8 cellular contexts compared by ENCODE assay signal in genomic region chr5:96876292-96876850, GRCh38. TPM values are rescaled to one million over a fixed set of nuclear protein-coding genes. Genes with fewer than 3 reads are reported as not detected.
DNase-seq lines count a peak whose midpoint lies in the region; ATAC-seq and TF ChIP-seq lines count a peak whose summit lies in the region.

Gene ERAP2 (plus strand): TSS chr5:96876500. CDS start chr5:96879686, 3,186 bp downstream.

- peak within 1 kb of the TSS; percentile 95 for H3K27ac Mint-ChIP-seq in CD8-positive, alpha-beta T cell

- peaks cover 3% of the 10 kb centered on the region for H3K36me3 ChIP-seq in CD8-positive, alpha-beta T cell (ENCODE audit: insufficient read depth, low read length)
- H3K36me3 ChIP-seq in thyroid gland = no peaks in the 10 kb centered on the region

- no peak for TF ChIP-seq CTCF in CD8-positive, alpha-beta T cell (IDR thresholded peaks at IDR 0.05)
- no peak for TF ChIP-seq CTCF in thyroid gland (IDR thresholded peaks at IDR 0.05)

- H3K4me3 ChIP-seq in CD8-positive, alpha-beta T cell (ENCODE audit: low read depth, low read length) = peak within 1 kb of the TSS; percentile 74
- H3K4me3 ChIP-seq in thyroid gland (replicated peaks in 1 of 3) = peak within 1 kb of the TSS; percentile 14 to 87 (median 37)

- no peaks in the 10 kb centered on the region for H3K9me3 ChIP-seq in CD8-positive, alpha-beta T cell (ENCODE audit: low read length)
- no peaks in the 10 kb centered on the region for H3K9me3 ChIP-seq in thyroid gland

- no peaks in the 10 kb centered on the region for H3K27me3 ChIP-seq in CD8-positive, alpha-beta T cell (ENCODE audit: insufficient read depth, low read length)
- no peaks in the 10 kb centered on the region for H3K27me3 ChIP-seq in thyroid gland

- no peaks in the 10 kb centered on the region for H3K9me3 Mint-ChIP-seq in CD8-positive, alpha-beta T cell

- H3K4me1 Mint-ChIP-seq in CD8-positive, alpha-beta T cell (ENCODE audit: low read depth) = peaks cover 71% of the 10 kb centered on the region

- peak within 1 kb of the TSS; percentile 96 for H3K4me3 Mint-ChIP-seq in CD8-positive, alpha-beta T cell

- H3K36me3 Mint-ChIP-seq in CD8-positive, alpha-beta T cell = peaks cover 29% of the 10 kb centered on the region

- no peak for DNase-seq in CD8-positive, alpha-beta T cell
- DNase-seq in RPMI7951 (ENCODE audit: low read depth) (peak; percentile 50), cerebellar cortex (ENCODE audit: low spot score) (peak; percentile 11), lung microvascular endothelial cell (ENCODE audit: low read depth in 2 of 2) (peak; percentile 74), thyroid gland (peak in 1 of 2 donors; percentile 16)
- no peak for DNase-seq in activated CD4-positive, alpha-beta T cell treated with anti-CD3 and anti-CD28 coated beads, Interleukin-2, amount 50 U/mL, for 4 hours

- peak within 1 kb of the TSS; percentile 78 for H3K27ac ChIP-seq in CD8-positive, alpha-beta T cell (ENCODE audit: low read depth, low read length)
- H3K27ac ChIP-seq in thyroid gland = peak within 1 kb of the TSS; percentile 43 to 89 (median 60)

- no peaks in the 10 kb centered on the region for H3K27me3 Mint-ChIP-seq in CD8-positive, alpha-beta T cell (ENCODE audit: low read depth)

- peak; percentile 80 for ATAC-seq in CD8-positive, alpha-beta T cell
- peak; percentile 65 for ATAC-seq in GM19324 (IDR thresholded peaks at IDR 0.05; ENCODE audit: low FRiP score, unreplicated experiment)
- peak; percentile 63 for ATAC-seq in HG03378 (IDR thresholded peaks at IDR 0.05; ENCODE audit: unreplicated experiment)

- no peak for TF ChIP-seq POLR2A in thyroid gland (IDR thresholded peaks at IDR 0.05)

- intact Hi-C loops in CD8-positive, alpha-beta T cell (cut with DNase I, micrococcal nuclease) = loop anchor here (1.0 to 5.0 kb wide), 5 partner anchors 20 to 1896 kb away; partner anchors contain the start of genes ERAP1 (in 1 of the 2) and RGMB (in 1 of the 2)
- intact Hi-C loops in thyroid gland (cut with DNase I) = no loop called here

- WGBS in thyroid gland, 2 donors = 7 to 17% methylated on average over 6 of the region's 6 CpGs

- CTCF ChIA-PET in CD8-positive, alpha-beta T cell (lab: Charles Lee) = interaction anchor here (1.0 to 4.2 kb wide), 5 partner anchors 8 to 286 kb away, joined by 3 to 39 read pairs (median 5); no protein-coding TSS in a partner anchor

- POLR2A ChIA-PET in CD8-positive, alpha-beta T cell (lab: Charles Lee) = interaction anchor here (0.6 to 3.9 kb wide), 13 partner anchors 9 to 147 kb away, joined by 3 to 25 read pairs (median 4); partner anchors contain the start of genes ERAP1 and LNPEP

- H3K4me1 ChIP-seq in CD8-positive, alpha-beta T cell (ENCODE audit: insufficient read depth, low read length) = peaks cover 38% of the 10 kb centered on the region
- H3K4me1 ChIP-seq in thyroid gland = peaks cover 4 to 21% of the 10 kb centered on the region in 2 donors

RNA-seq across cellular contexts. Expression of gene ERAP2, which starts in this region (rescaled TPM):
- total RNA-seq in CD8-positive, alpha-beta T cell = 10 to 100 TPM; 46.5 to 49.9 TPM
- total RNA-seq in RPMI7951 (2014; rRNA removed; shearing (Covaris generic)) = 136 and 159 TPM in 2 replicates
- total RNA-seq in lung microvascular endothelial cell = 31.2 and 56.9 TPM in 2 replicates
- total RNA-seq in thyroid gland = 10 to 100 TPM in 3 of 4 donors, 1 to 10 TPM in 1; 9.2 to 19.2 (median 14.0) TPM

Comparison
In these comparisons a context has a peak if more than half of its experiments do, and no peak if none do; other contexts are left out.
1. DNase-seq: peak in RPMI7951 (single experiment), cerebellar cortex (single experiment) and lung microvascular endothelial cell (2 of 2); none in CD8-positive, alpha-beta T cell (0 of 7) and activated CD4-positive, alpha-beta T cell treated with anti-CD3 and anti-CD28 coated beads, Interleukin-2, amount 50 U/mL, for 4 hours (0 of 2).
2. Peak in every context shown above with its lines, with median percentiles within 50 percentile points of each other: ATAC-seq.